ENCODE assay signal across 1 cellular context in the genomic region with DNA sequence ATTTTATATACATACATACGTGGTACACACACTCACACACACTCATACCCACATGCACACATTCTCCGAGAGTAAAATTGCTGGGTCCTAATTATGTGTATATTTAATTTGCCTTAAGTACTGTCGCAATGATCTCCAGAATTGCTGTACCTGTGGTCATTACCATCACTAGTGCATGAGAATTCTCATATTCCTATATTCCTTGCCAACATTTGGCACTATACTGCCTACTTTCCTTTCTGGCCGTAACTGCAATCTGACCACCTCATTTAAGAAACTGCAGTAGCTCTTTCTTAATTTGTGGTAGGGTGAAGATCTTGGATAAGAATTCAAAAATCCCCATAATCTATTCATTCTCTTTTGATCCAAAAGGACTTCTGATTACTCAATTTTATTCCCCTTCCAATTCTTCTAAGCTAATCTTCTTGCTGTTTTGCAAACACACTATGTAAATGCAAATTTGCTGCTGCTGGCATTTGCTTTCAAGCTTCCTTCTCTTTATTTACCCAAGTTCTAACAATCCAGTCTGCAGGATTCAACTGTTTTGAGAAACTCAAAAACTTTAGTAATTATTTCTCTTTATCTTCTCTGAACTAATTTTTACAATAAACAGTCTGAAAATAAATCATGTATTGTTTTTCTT.
TF ChIP-seq lines count a peak whose summit lies in the region.

No MANE protein-coding gene starts in this region.

TF ChIP-seq in H1, 55 proteins besides CTCF, POLR2A, EP300 and RAD21:
- TF ChIP-seq, protein P1, sequence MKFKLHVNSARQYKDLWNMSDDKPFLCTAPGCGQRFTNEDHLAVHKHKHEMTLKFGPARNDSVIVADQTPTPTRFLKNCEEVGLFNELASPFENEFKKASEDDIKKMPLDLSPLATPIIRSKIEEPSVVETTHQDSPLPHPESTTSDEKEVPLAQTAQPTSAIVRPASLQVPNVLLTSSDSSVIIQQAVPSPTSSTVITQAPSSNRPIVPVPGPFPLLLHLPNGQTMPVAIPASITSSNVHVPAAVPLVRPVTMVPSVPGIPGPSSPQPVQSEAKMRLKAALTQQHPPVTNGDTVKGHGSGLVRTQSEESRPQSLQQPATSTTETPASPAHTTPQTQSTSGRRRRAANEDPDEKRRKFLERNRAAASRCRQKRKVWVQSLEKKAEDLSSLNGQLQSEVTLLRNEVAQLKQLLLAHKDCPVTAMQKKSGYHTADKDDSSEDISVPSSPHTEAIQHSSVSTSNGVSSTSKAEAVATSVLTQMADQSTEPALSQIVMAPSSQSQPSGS (IDR thresholded peaks at IDR 0.05; ENCODE audit: low read length) = no peak
- TF ChIP-seq RBBP5 (IDR thresholded peaks at IDR 0.05; ENCODE audit: borderline replicate concordance, low read depth, low read length) = no peak
- no peak for TF ChIP-seq PHF8 (conservative IDR thresholded peaks at IDR 0.05; ENCODE audit: low read depth, low read length)
- no peak for TF ChIP-seq CHD1 (IDR thresholded peaks at IDR 0.05; ENCODE audit: low read depth, low read length)
- TF ChIP-seq NRF1 (IDR thresholded peaks at IDR 0.05; ENCODE audit: low read depth, low read length) = no peak
- no peak for TF ChIP-seq YY1 (IDR thresholded peaks at IDR 0.05; ENCODE audit: low read depth, low read length)
- TF ChIP-seq GABPA (IDR thresholded peaks at IDR 0.05; ENCODE audit: borderline replicate concordance, insufficient read depth, low read length) = no peak
- TF ChIP-seq, protein P2, sequence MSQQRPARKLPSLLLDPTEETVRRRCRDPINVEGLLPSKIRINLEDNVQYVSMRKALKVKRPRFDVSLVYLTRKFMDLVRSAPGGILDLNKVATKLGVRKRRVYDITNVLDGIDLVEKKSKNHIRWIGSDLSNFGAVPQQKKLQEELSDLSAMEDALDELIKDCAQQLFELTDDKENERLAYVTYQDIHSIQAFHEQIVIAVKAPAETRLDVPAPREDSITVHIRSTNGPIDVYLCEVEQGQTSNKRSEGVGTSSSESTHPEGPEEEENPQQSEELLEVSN (IDR thresholded peaks at IDR 0.05) = no peak
- no peak for TF ChIP-seq JUND (IDR thresholded peaks at IDR 0.05; ENCODE audit: low read length)
- no peak for TF ChIP-seq BRCA1 (IDR thresholded peaks at IDR 0.05; ENCODE audit: low read depth, low read length)
